Comparison of ENCODE assay signal across 1 cellular context in the genomic region with DNA sequence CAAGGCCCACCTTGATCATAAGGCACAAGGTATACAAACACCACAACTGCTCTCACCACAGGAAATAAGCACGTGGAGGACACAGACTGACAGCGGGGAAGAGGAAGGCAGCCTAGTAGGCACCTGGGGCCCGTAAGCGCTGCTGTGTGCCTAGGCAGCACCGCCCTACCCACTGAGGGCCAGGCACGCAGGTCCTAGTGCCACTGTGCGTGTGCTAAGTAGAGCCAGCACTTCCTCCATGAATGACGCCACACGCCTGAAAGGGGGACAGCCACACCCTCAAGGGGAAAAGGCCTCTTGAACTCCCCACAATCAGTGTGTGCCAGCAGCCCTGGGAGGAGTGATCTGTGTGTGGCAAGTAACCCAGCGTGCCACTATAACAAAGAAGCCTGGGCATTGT.
TF ChIP-seq lines count a peak whose summit lies in the region.

No MANE protein-coding gene starts in this region.

TF ChIP-seq in GM23338, 12 proteins besides CTCF, POLR2A, EP300 and RAD21 (continued from another document):
- TF ChIP-seq REST (IDR thresholded peaks at IDR 0.05; ENCODE audit: unreplicated experiment) = no peak
- no peak for TF ChIP-seq EZH2 (IDR thresholded peaks at IDR 0.05; ENCODE audit: low read depth, unreplicated experiment)
- no peak for TF ChIP-seq EZH2phosphoT487 (IDR thresholded peaks at IDR 0.05; ENCODE audit: unreplicated experiment)
- TF ChIP-seq ETS1 (IDR thresholded peaks at IDR 0.05) = no peak
- no peak for TF ChIP-seq CREB1 (CRISPR knock-in tag; IDR thresholded peaks at IDR 0.05; ENCODE audit: low read depth)
- TF ChIP-seq JUNB (IDR thresholded peaks at IDR 0.05; ENCODE audit: unreplicated experiment) = no peak
- TF ChIP-seq STAT1 (IDR thresholded peaks at IDR 0.05; ENCODE audit: unreplicated experiment) = no peak
- TF ChIP-seq POLR2AphosphoS5 (IDR thresholded peaks at IDR 0.05; ENCODE audit: low read depth) = no peak; the same call in 1 of the 2 replicates
- no peak for TF ChIP-seq ZNF114 (CRISPR knock-in tag; IDR thresholded peaks at IDR 0.05)
- TF ChIP-seq ZNF331 (CRISPR knock-in tag; IDR thresholded peaks at IDR 0.05; ENCODE audit: low read depth) = no peak
- TF ChIP-seq NANOG (IDR thresholded peaks at IDR 0.05; ENCODE audit: borderline replicate concordance) = no peak
